In the genomic region with DNA sequence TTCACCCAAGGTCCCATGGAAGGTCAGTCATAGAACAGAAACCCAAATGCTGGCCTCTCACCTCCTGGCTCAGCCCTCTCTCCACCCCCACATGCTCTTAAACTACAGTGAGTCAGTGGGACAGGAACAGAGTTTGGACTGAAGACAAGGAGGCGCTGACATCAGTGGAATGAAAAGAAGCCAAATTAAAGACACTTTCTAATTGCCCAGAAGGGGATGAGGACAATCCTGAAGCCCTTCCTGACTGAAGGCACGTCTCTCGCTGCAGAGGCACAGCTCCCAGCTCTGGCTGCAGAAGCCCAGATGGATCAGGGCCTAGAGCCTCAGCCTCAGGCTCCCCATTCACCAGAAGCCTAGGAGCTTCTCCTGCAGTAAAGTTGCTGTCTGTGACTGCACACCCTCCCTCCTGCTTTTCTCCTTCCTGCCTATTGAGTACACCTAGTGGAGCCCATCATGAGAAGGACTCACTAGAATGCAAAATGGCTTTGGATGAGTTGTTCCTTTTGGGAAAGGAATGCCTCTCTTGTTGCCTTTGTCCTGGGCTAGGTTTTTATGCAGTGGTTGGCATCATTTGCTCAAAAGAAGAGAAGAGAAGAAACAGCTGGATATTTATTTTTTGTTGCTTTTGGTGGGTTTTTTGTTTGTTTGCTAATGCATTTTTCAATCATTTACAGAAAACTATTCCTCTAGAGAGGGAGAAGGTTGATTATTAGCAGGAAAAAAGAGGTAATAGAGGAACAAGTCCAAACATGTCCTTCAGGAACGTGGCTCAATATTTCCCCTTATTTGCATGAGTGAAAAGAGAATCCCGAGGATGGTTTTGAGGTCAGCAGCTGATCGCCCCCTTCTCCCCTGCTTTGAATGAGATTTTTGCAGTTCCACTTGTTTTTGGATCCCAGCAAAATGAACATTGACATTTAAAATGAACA, we compare ENCODE assay signal across 17 cellular contexts.
DNase-seq lines count a peak whose midpoint lies in the region; ATAC-seq and TF ChIP-seq lines count a peak whose summit lies in the region.
"Had no signal": no experiment of that assay in that cellular context is flagged by ENCODE, and none has a peak within 500 bp of the region (broad histone marks: within the 10 kb centered on the region; RNA-seq: fewer than 3 reads in every experiment).

No MANE protein-coding gene starts in this region.

- peaks cover 0 to 4% of the 10 kb centered on the region in 2 donors for H3K9me3 Mint-ChIP-seq in stimulated activated naive CD8-positive, alpha-beta T cell treated with anti-CD3 and anti-CD28 coated beads, Interleukin-15, amount 100 ng/mL, for 72 hours
- H3K9me3 Mint-ChIP-seq: activated T-helper 1 cell treated with anti-CD3 and anti-CD28 coated beads, Interleukin-12 subunit alpha, Interleukin-12 subunit beta, Interleukin-2, Interleukin-4 antibody, amounts not matched to agents 30 ng/mL and 10 ng/mL and 1 ng/mL, durations not matched to agents 14 hours and 24 hours and 36 hours had no signal

- H3K27ac Mint-ChIP-seq in stimulated activated naive CD8-positive, alpha-beta T cell treated with anti-CD3 and anti-CD28 coated beads, Interleukin-15, amount 100 ng/mL, for 72 hours, result no peak overlapping the region
- H3K27ac Mint-ChIP-seq: activated T-helper 1 cell treated with anti-CD3 and anti-CD28 coated beads, Interleukin-12 subunit alpha, Interleukin-12 subunit beta, Interleukin-2, Interleukin-4 antibody, amounts not matched to agents 30 ng/mL and 10 ng/mL and 1 ng/mL, durations not matched to agents 14 hours and 24 hours and 36 hours; immature natural killer cell had no signal

- H3K27me3 Mint-ChIP-seq in stimulated activated naive CD8-positive, alpha-beta T cell treated with anti-CD3 and anti-CD28 coated beads, Interleukin-15, amount 100 ng/mL, for 72 hours, result peaks cover 36% of the 10 kb centered on the region

- ATAC-seq in foreskin keratinocyte, result peak; percentile 52
- ATAC-seq in GM19035 (IDR thresholded peaks at IDR 0.05; ENCODE audit: unreplicated experiment), result no peak
- ATAC-seq in stimulated activated naive CD8-positive, alpha-beta T cell treated with anti-CD3 and anti-CD28 coated beads, Interleukin-15, amount 100 ng/mL, for 72 hours, result no peak

- peak overlapping the region; percentile 89 for H3K27ac ChIP-seq in foreskin keratinocyte
- H3K27ac ChIP-seq: brain microvascular endothelial cell had no signal

- TF ChIP-seq CTCF in foreskin keratinocyte (conservative IDR thresholded peaks at IDR 0.05), result no peak

- H3K4me3 Mint-ChIP-seq in stimulated activated naive CD8-positive, alpha-beta T cell treated with anti-CD3 and anti-CD28 coated beads, Interleukin-15, amount 100 ng/mL, for 72 hours, result no peak overlapping the region
- H3K4me3 Mint-ChIP-seq: activated T-helper 1 cell treated with anti-CD3 and anti-CD28 coated beads, Interleukin-12 subunit alpha, Interleukin-12 subunit beta, Interleukin-2, Interleukin-4 antibody, amounts not matched to agents 30 ng/mL and 10 ng/mL and 1 ng/mL, durations not matched to agents 14 hours and 24 hours and 36 hours; immature natural killer cell had no signal

- H3K27me3 ChIP-seq in foreskin keratinocyte, result no peaks in the 10 kb centered on the region
- H3K27me3 ChIP-seq: brain microvascular endothelial cell had no signal

- no peaks in the 10 kb centered on the region for H3K4me1 Mint-ChIP-seq in stimulated activated naive CD8-positive, alpha-beta T cell treated with anti-CD3 and anti-CD28 coated beads, Interleukin-15, amount 100 ng/mL, for 72 hours
- H3K4me1 Mint-ChIP-seq: immature natural killer cell had no signal

- peaks cover 22% of the 10 kb centered on the region for H3K4me1 ChIP-seq in foreskin keratinocyte

- peak; percentile 32 for DNase-seq in ELR (ENCODE audit: low read depth)
- peak; percentile 92 for DNase-seq in RPMI7951 (ENCODE audit: low read depth)
- DNase-seq in foreskin keratinocyte, result peak; percentile 34 to 54
- DNase-seq in renal cortical epithelial cell (ENCODE audit: low read depth), result peak; percentile 78
- no peak for DNase-seq in pons (ENCODE audit: low spot score)
- DNase-seq in stimulated activated naive CD8-positive, alpha-beta T cell treated with anti-CD3 and anti-CD28 coated beads, Interleukin-15, amount 100 ng/mL, for 72 hours, result no peak
- DNase-seq: activated CD4-positive, alpha-beta T cell treated with anti-CD3 and anti-CD28 coated beads for 1 hour; brain microvascular endothelial cell; COR-L47; GOT3; immature natural killer cell; NCI-H187 treated with DMSO at 0.1 percent for 48 hours; nucleus accumbens; stimulated activated CD4-positive, alpha-beta T cell treated with anti-CD3 and anti-CD28 coated beads, Interleukin-2, amount 100 ng/mL, for 24 hours; stimulated activated naive CD4-positive, alpha-beta T cell had no signal

Comparison
In these comparisons a context has a peak if more than half of its experiments do, and no peak if none do; other contexts are left out.
1. DNase-seq: peak in ELR (single experiment), RPMI7951 (single experiment), foreskin keratinocyte (2 of 2) and renal cortical epithelial cell (single experiment); none in pons (single experiment) and stimulated activated naive CD8-positive, alpha-beta T cell treated with anti-CD3 and anti-CD28 coated beads, Interleukin-15, amount 100 ng/mL, for 72 hours (0 of 2).